ENCODE assay signal across 29 cellular contexts in the genomic region with DNA sequence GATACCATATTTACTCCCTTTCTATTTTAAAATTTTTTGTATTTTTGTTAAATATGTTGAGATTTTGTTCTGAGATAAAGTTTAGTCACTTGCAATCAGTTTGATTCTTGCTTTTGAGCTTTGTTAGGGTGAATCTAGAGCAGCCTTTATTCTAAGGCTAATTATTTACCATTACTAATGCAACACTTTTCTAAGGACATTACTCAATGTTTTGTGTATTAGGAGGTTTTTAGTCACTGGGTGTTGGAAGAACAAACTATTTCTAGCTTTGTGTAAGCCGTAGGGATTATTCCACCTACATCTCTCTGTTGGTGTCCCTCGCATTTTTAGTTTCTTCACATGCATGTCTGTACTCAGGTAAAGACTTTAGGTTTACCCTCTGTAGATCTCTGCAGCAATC.
"Had no signal": no experiment of that assay in that cellular context is flagged by ENCODE, and none has a peak within 500 bp of the region (broad histone marks: within the 10 kb centered on the region; RNA-seq: fewer than 3 reads in every experiment).

No MANE protein-coding gene starts in this region.

- FAIRE-seq: colon had no signal

- H3K4me1 Mint-ChIP-seq: activated CD4-positive, alpha-beta T cell treated with anti-CD3 and anti-CD28 coated beads for 36 hours; activated CD4-positive, alpha-beta T cell treated with anti-CD3 and anti-CD28 coated beads, Interleukin-2, amount 10 ng/mL, durations not matched to agents 24 days and 14 days; activated CD8-positive, alpha-beta memory T cell treated with anti-CD3 and anti-CD28 coated beads, Interleukin-2, amount 10 ng/mL, durations not matched to agents 7 days and 5 days; activated naive CD4-positive, alpha-beta T cell treated with anti-CD3 and anti-CD28 coated beads, Interleukin-2, amount 10 ng/mL, durations not matched to agents 7 days and 5 days; activated naive CD8-positive, alpha-beta T cell treated with anti-CD3 and anti-CD28 coated beads, Interleukin-2, amount 10 ng/mL, durations not matched to agents 7 days and 5 days had no signal

- H3K27me3 ChIP-seq: ascending aorta, esophagus muscularis mucosa, foreskin keratinocyte, gastrocnemius medialis had no signal

- H3K36me3 ChIP-seq: ascending aorta, esophagus muscularis mucosa, gastrocnemius medialis had no signal

- H3K9me3 ChIP-seq: gastrocnemius medialis had no signal

- H3K27ac ChIP-seq: ascending aorta, epithelial cell of prostate, foreskin keratinocyte, gastrocnemius medialis had no signal

- ATAC-seq: activated CD4-positive, alpha-beta T cell treated with anti-CD3 and anti-CD28 coated beads for 36 hours; activated CD8-positive, alpha-beta memory T cell treated with anti-CD3 and anti-CD28 coated beads, Interleukin-2, amount 10 ng/mL, durations not matched to agents 7 days and 5 days; activated CD8-positive, alpha-beta T cell treated with anti-CD3 and anti-CD28 coated beads, Interleukin-2, amount 10 ng/mL, durations not matched to agents 7 days and 5 days; activated naive CD4-positive, alpha-beta T cell treated with anti-CD3 and anti-CD28 coated beads, Interleukin-2, amount 50 U/mL, for 72 hours; effector memory CD8-positive, alpha-beta T cell; foreskin keratinocyte; gastrocnemius medialis had no signal

- H3K4me1 ChIP-seq: ascending aorta, gastrocnemius medialis had no signal

- DNase-seq: activated CD4-positive, alpha-beta memory T cell treated with anti-CD3 and anti-CD28 coated beads for 36 hours; activated CD4-positive, alpha-beta T cell treated with anti-CD3 and anti-CD28 coated beads for 36 hours; activated CD4-positive, alpha-beta T cell treated with anti-CD3 and anti-CD28 coated beads, Interleukin-2, amount 10 ng/mL, durations not matched to agents 24 days and 14 days; activated CD4-positive, CD25-positive, alpha-beta regulatory T cell; activated CD4-positive, CD25-positive, alpha-beta regulatory T cell treated with anti-CD3 and anti-CD28 coated beads, Interleukin-2, amount 50 U/mL, for 72 hours; activated CD8-positive, alpha-beta memory T cell treated with anti-CD3 and anti-CD28 coated beads, Interleukin-2, amount 10 ng/mL, durations not matched to agents 7 days and 5 days; activated CD8-positive, alpha-beta memory T cell treated with anti-CD3 and anti-CD28 coated beads, Interleukin-2, amount 50 U/mL, for 4 hours; activated CD8-positive, alpha-beta T cell treated with anti-CD3 and anti-CD28 coated beads, Interleukin-2, amount 10 ng/mL, durations not matched to agents 7 days and 5 days; activated gamma-delta T cell; activated naive CD4-positive, alpha-beta T cell; activated naive CD4-positive, alpha-beta T cell treated with anti-CD3 and anti-CD28 coated beads, Interleukin-2, amount 10 ng/mL, durations not matched to agents 7 days and 5 days; activated naive CD8-positive, alpha-beta T cell treated with anti-CD3 and anti-CD28 coated beads, Interleukin-2, amount 10 ng/mL, durations not matched to agents 7 days and 5 days; activated T-cell treated with anti-CD3 and anti-CD28 coated beads, Interleukin-2, amount 50 U/mL, for 1 hour; activated T-cell treated with anti-CD3 and anti-CD28 coated beads, Interleukin-2, amount 50 U/mL, for 48 hours; caudate nucleus; cortex of kidney; dermis blood vessel endothelial cell; effector CD4-positive, alpha-beta T cell; effector memory CD8-positive, alpha-beta T cell; foreskin keratinocyte; gastrocnemius medialis; glutamatergic neuron; T-helper 2 cell had no signal

- H3K4me3 Mint-ChIP-seq: activated CD4-positive, alpha-beta memory T cell treated with anti-CD3 and anti-CD28 coated beads for 36 hours; activated CD4-positive, alpha-beta T cell treated with anti-CD3 and anti-CD28 coated beads for 36 hours; activated CD4-positive, alpha-beta T cell treated with anti-CD3 and anti-CD28 coated beads, Interleukin-2, amount 10 ng/mL, durations not matched to agents 24 days and 14 days; activated CD8-positive, alpha-beta memory T cell treated with anti-CD3 and anti-CD28 coated beads, Interleukin-2, amount 10 ng/mL, durations not matched to agents 7 days and 5 days; activated CD8-positive, alpha-beta T cell treated with anti-CD3 and anti-CD28 coated beads, Interleukin-2, amount 10 ng/mL, durations not matched to agents 7 days and 5 days; activated naive CD4-positive, alpha-beta T cell treated with anti-CD3 and anti-CD28 coated beads, Interleukin-2, amount 10 ng/mL, durations not matched to agents 7 days and 5 days; activated naive CD8-positive, alpha-beta T cell treated with anti-CD3 and anti-CD28 coated beads, Interleukin-2, amount 10 ng/mL, durations not matched to agents 7 days and 5 days; brain; effector memory CD8-positive, alpha-beta T cell had no signal

- H3K4me3 ChIP-seq: ascending aorta, esophagus muscularis mucosa, gastrocnemius medialis had no signal

- H3K36me3 Mint-ChIP-seq: activated CD8-positive, alpha-beta memory T cell treated with anti-CD3 and anti-CD28 coated beads, Interleukin-2, amount 10 ng/mL, durations not matched to agents 7 days and 5 days; activated naive CD4-positive, alpha-beta T cell treated with anti-CD3 and anti-CD28 coated beads, Interleukin-2, amount 10 ng/mL, durations not matched to agents 7 days and 5 days; brain had no signal

- H3K27ac Mint-ChIP-seq: activated CD4-positive, alpha-beta memory T cell treated with anti-CD3 and anti-CD28 coated beads for 36 hours; activated CD4-positive, alpha-beta T cell treated with anti-CD3 and anti-CD28 coated beads for 36 hours; activated CD4-positive, alpha-beta T cell treated with anti-CD3 and anti-CD28 coated beads, Interleukin-2, amount 10 ng/mL, durations not matched to agents 24 days and 14 days; activated CD8-positive, alpha-beta memory T cell treated with anti-CD3 and anti-CD28 coated beads, Interleukin-2, amount 10 ng/mL, durations not matched to agents 7 days and 5 days; activated CD8-positive, alpha-beta T cell treated with anti-CD3 and anti-CD28 coated beads, Interleukin-2, amount 10 ng/mL, durations not matched to agents 7 days and 5 days; activated naive CD4-positive, alpha-beta T cell treated with anti-CD3 and anti-CD28 coated beads, Interleukin-2, amount 10 ng/mL, durations not matched to agents 7 days and 5 days; activated naive CD4-positive, alpha-beta T cell treated with anti-CD3 and anti-CD28 coated beads, Interleukin-2, amount 50 U/mL, for 72 hours; activated naive CD8-positive, alpha-beta T cell treated with anti-CD3 and anti-CD28 coated beads, Interleukin-2, amount 10 ng/mL, durations not matched to agents 7 days and 5 days; brain; effector memory CD8-positive, alpha-beta T cell had no signal

- H3K27me3 Mint-ChIP-seq: activated CD4-positive, alpha-beta T cell treated with anti-CD3 and anti-CD28 coated beads for 36 hours; effector memory CD8-positive, alpha-beta T cell had no signal
